In the genomic region with DNA sequence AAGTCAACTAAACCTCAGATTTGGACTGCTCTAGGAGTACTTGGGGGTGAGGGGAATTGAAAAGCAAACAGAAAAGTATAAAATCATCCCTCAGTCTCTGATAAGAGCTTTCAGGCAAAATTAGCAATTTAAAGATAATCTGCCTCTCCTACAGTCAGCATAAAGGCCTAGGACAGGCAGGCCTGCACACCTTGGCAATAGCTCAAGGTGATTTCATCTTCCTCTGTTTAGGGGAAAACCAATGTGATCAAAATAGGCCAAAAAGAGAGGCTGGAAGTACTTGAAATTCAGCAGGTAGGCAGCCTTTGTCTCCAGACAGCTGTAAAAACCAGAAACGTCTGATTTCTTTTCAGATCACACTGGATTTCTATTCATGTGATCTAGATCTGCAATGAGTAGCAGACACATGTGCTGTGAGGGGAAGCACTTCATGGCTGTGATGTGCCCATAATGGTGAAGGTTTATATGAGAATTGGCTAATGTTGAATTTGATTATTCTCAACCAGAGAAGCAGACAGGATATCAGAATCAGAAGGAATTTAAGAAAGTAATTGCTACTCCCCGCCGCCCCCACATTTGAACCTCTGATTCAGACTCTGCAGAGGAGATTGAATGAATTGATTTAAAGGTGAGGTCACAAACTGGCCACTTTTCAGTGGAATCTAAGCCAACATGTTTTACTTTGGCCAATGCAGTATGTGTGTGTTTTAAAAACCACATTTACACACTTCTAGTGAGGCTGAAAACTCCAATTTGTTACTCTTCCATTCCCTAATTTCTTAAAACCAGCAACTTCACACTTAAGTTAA, we compare ENCODE assay signal across 21 cellular contexts. TPM values are rescaled to one million over a fixed set of nuclear protein-coding genes. Genes with fewer than 3 reads are reported as not detected.
DNase-seq lines count a peak whose midpoint lies in the region; TF ChIP-seq lines count a peak whose summit lies in the region.
"Had no signal": no experiment of that assay in that cellular context is flagged by ENCODE, and none has a peak within 500 bp of the region (broad histone marks: within the 10 kb centered on the region; RNA-seq: fewer than 3 reads in every experiment).

No MANE protein-coding gene starts in this region.

- peak; percentile 61 for DNase-seq in GM23248
- DNase-seq in SK-N-DZ (ENCODE audit: low spot score) = peak; percentile 25
- DNase-seq in fibroblast of lung (ENCODE audit: low read depth in 2 of 2) = peak in 1 of 2 donors; percentile 81
- DNase-seq in neural crest cell (ENCODE audit: low read depth, low spot score) = no peak
- no peak for DNase-seq in LoVo (ENCODE audit: low spot score)
- DNase-seq in DMS53 (lab: John Stamatoyannopoulos, UW) = no peak
- DNase-seq in activated CD4-positive, alpha-beta T cell treated with anti-CD3 and anti-CD28 coated beads, Interleukin-2, amount 50 U/mL, for 48 hours = no peak
- DNase-seq in NCI-H187 (lab: John Stamatoyannopoulos, UW) = no peak
- DNase-seq: ACHN; Calu3; CD4-positive, alpha-beta T cell; DMS79 treated with DMSO at 0.1 percent for 48 hours; GDM1; Kasumi-1; MV-4-11; NCI-H1417 treated with DMSO at 0.1 percent for 48 hours; NCI-H2029 treated with DMSO at 0.1 percent for 48 hours; NCI-H2227 treated with DMSO at 0.1 percent for 48 hours; NCI-H526; PC-3 had no signal

- no peaks in the 10 kb centered on the region for H3K79me2 ChIP-seq in GM23248 (ENCODE audit: insufficient read depth)
- H3K79me2 ChIP-seq in fibroblast of lung (ENCODE audit: control insufficient read depth, insufficient read depth, low read length) = no peaks in the 10 kb centered on the region

- H3K9me3 Mint-ChIP-seq in neural crest cell = peaks cover 3% of the 10 kb centered on the region

- H3K9me3 ChIP-seq in GM23248 (ENCODE audit: low read depth) (no peaks in the 10 kb centered on the region), fibroblast of lung (ENCODE audit: control insufficient read depth, insufficient read depth, low read depth, low read length) (no peaks in the 10 kb centered on the region)

- H3K4me1 Mint-ChIP-seq in neural crest cell = peaks cover 32% of the 10 kb centered on the region

- 36 to 41% methylated on average over 3 of the region's 3 CpGs for WGBS in GM23248 (ENCODE audit: low coverage in 1 of 2, low lambda C conversion rate in 2 of 2, missing lambda C conversion rate in 2 of 2), 2 experiments

- H3K4me1 ChIP-seq in GM23248 (ENCODE audit: insufficient read depth) (peaks cover 32% of the 10 kb centered on the region), fibroblast of lung (ENCODE audit: control insufficient read depth, extremely low read depth, insufficient read depth, low read length) (peaks cover 8% of the 10 kb centered on the region)

- peak overlapping the region; percentile 50 for H3K27ac Mint-ChIP-seq in neural crest cell (ENCODE audit: unreplicated experiment)
- H3K27ac Mint-ChIP-seq: CD4-positive, alpha-beta T cell had no signal

- in situ Hi-C loops in GM23248 (cut with MboI) = no loop called here

- H3K4me3 Mint-ChIP-seq in neural crest cell = no peak overlapping the region
- H3K4me3 Mint-ChIP-seq: CD4-positive, alpha-beta T cell had no signal

- H2AFZ ChIP-seq in GM23248 = peak overlapping the region; percentile 50; the same call in 1 of the 2 replicates
- H2AFZ ChIP-seq in fibroblast of lung (ENCODE audit: low read length) = no peak overlapping the region

- no peaks in the 10 kb centered on the region for H4K20me1 ChIP-seq in GM23248 (ENCODE audit: insufficient read depth)
- no peaks in the 10 kb centered on the region for H4K20me1 ChIP-seq in fibroblast of lung (ENCODE audit: control insufficient read depth, extremely low read depth, insufficient read depth, low read length)

- H3K27ac ChIP-seq in GM23248 = no peak overlapping the region
- H3K27ac ChIP-seq in fibroblast of lung (ENCODE audit: insufficient read depth, low read length) = no peak overlapping the region

- H3K36me3 Mint-ChIP-seq in neural crest cell (ENCODE audit: low read depth) = no peaks in the 10 kb centered on the region

- no peak for TF ChIP-seq CTCF in fibroblast of lung (conservative IDR thresholded peaks at IDR 0.05 in 1 of 2, IDR thresholded peaks at IDR 0.05 in 1 of 2; ENCODE audit: low read depth in 1 of 2, low read length in 2 of 2)
- no peak for TF ChIP-seq CTCF in neural crest cell (conservative IDR thresholded peaks at IDR 0.05)

- H3K4me2 ChIP-seq in GM23248 (ENCODE audit: unreplicated experiment) = peak overlapping the region; percentile 46
- peak overlapping the region; percentile 11 for H3K4me2 ChIP-seq in fibroblast of lung (ENCODE audit: extremely low read depth, insufficient read depth, low read length)

- H3K27me3 Mint-ChIP-seq in neural crest cell (ENCODE audit: low read depth) = no peaks in the 10 kb centered on the region
- H3K27me3 Mint-ChIP-seq: CD4-positive, alpha-beta T cell had no signal

- no peak overlapping the region for H3K9ac ChIP-seq in GM23248
- no peak overlapping the region for H3K9ac ChIP-seq in fibroblast of lung (ENCODE audit: insufficient read depth, low read length)

- no peaks in the 10 kb centered on the region for H3K27me3 ChIP-seq in GM23248 (replicated peaks; ENCODE audit: insufficient read depth)
- H3K27me3 ChIP-seq in fibroblast of lung (ENCODE audit: control insufficient read depth, insufficient read depth, low read length) = no peaks in the 10 kb centered on the region

- H3K4me3 ChIP-seq in GM23248 = 0 out of 2 replicates have a peak overlapping the region, but pooled peaks have one; percentile 16
- H3K4me3 ChIP-seq in fibroblast of lung (replicated peaks in 1 of 4; ENCODE audit: control extremely low read depth in 1 of 4, insufficient read depth in 1 of 4, low read depth in 3 of 4, low read length in 4 of 4) = no peak overlapping the region

- no peaks in the 10 kb centered on the region for H3K9me2 ChIP-seq in GM23248 (ENCODE audit: insufficient read depth)

- peaks cover 20% of the 10 kb centered on the region; the same call in 1 of the 2 replicates for H3F3A ChIP-seq in GM23248 (ENCODE audit: insufficient read depth)

- no peaks in the 10 kb centered on the region for H3K36me3 ChIP-seq in GM23248 (ENCODE audit: low read depth)
- H3K36me3 ChIP-seq in fibroblast of lung (ENCODE audit: control insufficient read depth, insufficient read depth, low read length) = no peaks in the 10 kb centered on the region

RNA-seq across cellular contexts. Expression of gene DNASE2B, which starts 45.8 kb away (rescaled TPM):
- total RNA-seq in GM23248 (2014; rRNA removed; shearing (Covaris generic)) = not detected in 2 replicates
- not detected in 2 replicates for polyA plus RNA-seq in GM23248 (2016; fragmentation: Nextera tagmentation; extraction: Ambion mirVana)
- polyA plus RNA-seq in SK-N-DZ (2014; cell fraction: cytosol; rRNA removed) = not detected in 2 replicates
- 0.37 TPM in 1 of 2 replicates, not detected in the other for polyA plus RNA-seq in SK-N-DZ (2014; cell fraction: nucleus; rRNA removed)
- total RNA-seq in fibroblast of lung = not detected in 2 replicates
- polyA plus RNA-seq in fibroblast of lung = not detected in 2 replicates
- not detected in 2 replicates for polyA plus RNA-seq in fibroblast of lung (2012)
- polyA minus RNA-seq in fibroblast of lung (ENCODE audit: low replicate concordance) = not detected in 2 replicates
- total RNA-seq in neural crest cell = not detected in 2 replicates
- total RNA-seq: Calu3; CD4-positive, alpha-beta T cell; H4; PC-3 had no signal

RNA-seq across cellular contexts. Expression of gene SAMD13, which starts 51.0 kb away (rescaled TPM):
- 0.51 and 0.65 TPM in 2 replicates for total RNA-seq in GM23248 (2014; rRNA removed; shearing (Covaris generic))
- polyA plus RNA-seq in GM23248 (2016; fragmentation: Nextera tagmentation; extraction: Ambion mirVana) (0.71 and 0.78 TPM in 2 replicates), fibroblast of lung (0.44 and 0.68 TPM in 2 replicates)
- polyA plus RNA-seq in SK-N-DZ (2014; cell fraction: cytosol; rRNA removed) = 0.75 and 1.0 TPM in 2 replicates
- 0.51 and 1.7 TPM in 2 replicates for polyA plus RNA-seq in SK-N-DZ (2014; cell fraction: nucleus; rRNA removed)
- total RNA-seq in fibroblast of lung (1.3 and 2.5 TPM in 2 replicates), neural crest cell (2.1 and 2.3 TPM in 2 replicates)
- 0.92 and 1.1 TPM in 2 replicates for polyA plus RNA-seq in fibroblast of lung (2012)
- not detected in 2 replicates for polyA minus RNA-seq in fibroblast of lung (ENCODE audit: low replicate concordance)
- total RNA-seq: CD4-positive, alpha-beta T cell had no signal

Comparison
In these comparisons a context has a peak if more than half of its experiments do, and no peak if none do; other contexts are left out.
1. DNase-seq: peak in GM23248 (single experiment) and SK-N-DZ (single experiment); none in neural crest cell (single experiment), LoVo (single experiment), DMS53 (single experiment), activated CD4-positive, alpha-beta T cell treated with anti-CD3 and anti-CD28 coated beads, Interleukin-2, amount 50 U/mL, for 48 hours (0 of 2) and NCI-H187 (0 of 2).